ENCODE assay signal across 25 cellular contexts in the genomic region with DNA sequence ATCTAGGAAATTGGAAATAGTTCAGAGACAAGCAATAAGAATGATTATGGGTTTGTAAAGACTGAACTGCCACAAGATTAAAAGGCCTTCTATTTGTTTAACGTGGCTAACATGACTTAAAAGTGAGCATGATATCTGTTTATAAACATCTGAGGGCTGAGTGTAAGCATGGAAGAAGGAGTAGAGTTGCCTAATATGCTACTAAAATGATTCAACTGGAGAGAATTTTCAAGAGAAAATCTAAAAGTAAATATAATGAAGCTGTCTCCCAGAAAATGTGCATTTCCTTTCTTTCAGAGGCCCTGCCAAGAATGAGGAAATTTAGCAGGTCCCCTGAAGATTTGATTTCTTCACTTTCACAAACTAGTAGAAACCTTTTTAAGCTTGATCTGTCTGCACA. TPM values are rescaled to one million over a fixed set of nuclear protein-coding genes. Genes with fewer than 3 reads are reported as not detected.
A peak's percentile ranks its signal among the peaks of the same experiment; 100 is the strongest.
DNase-seq lines count a peak whose midpoint lies in the region; ATAC-seq and TF ChIP-seq lines count a peak whose summit lies in the region.
"Had no signal": no experiment of that assay in that cellular context is flagged by ENCODE, and none has a peak within 500 bp of the region (broad histone marks: within the 10 kb centered on the region; RNA-seq: fewer than 3 reads in every experiment).

No MANE protein-coding gene starts in this region.

- peak overlapping the region; percentile 28 for H3K9ac ChIP-seq in SK-N-MC (ENCODE audit: insufficient read length)

- POLR2A ChIA-PET in CD8-positive, alpha-beta T cell (lab: Charles Lee): no interaction called here

- no peak overlapping the region for H3K27ac Mint-ChIP-seq in CD8-positive, alpha-beta T cell
- H3K27ac Mint-ChIP-seq: activated CD4-positive, alpha-beta T cell treated with anti-CD3 and anti-CD28 coated beads, Interleukin-2, amount 10 ng/mL, durations not matched to agents 24 days and 14 days; activated naive CD4-positive, alpha-beta T cell treated with anti-CD3 and anti-CD28 coated beads, Interleukin-2, amount 10 ng/mL, durations not matched to agents 7 days and 5 days; CD4-positive, CD25-positive, alpha-beta regulatory T cell; HFFc6; natural killer cell treated with Interleukin-12 subunit alpha and Interleukin-12 subunit beta and Interleukin-15 and Interleukin-18, amount 100 ng/mL, for 72 hours; stimulated activated naive CD8-positive, alpha-beta T cell treated with anti-CD3 and anti-CD28 coated beads, Interleukin-15, Interleukin-2, amounts not matched to agents 100 ng/mL and 50 ng/mL, for 24 hours had no signal

- peaks cover 3% of the 10 kb centered on the region for H3K4me1 Mint-ChIP-seq in CD8-positive, alpha-beta T cell (ENCODE audit: low read depth)
- H3K4me1 Mint-ChIP-seq: activated CD4-positive, alpha-beta T cell treated with anti-CD3 and anti-CD28 coated beads, Interleukin-2, amount 10 ng/mL, durations not matched to agents 24 days and 14 days; activated naive CD4-positive, alpha-beta T cell treated with anti-CD3 and anti-CD28 coated beads, Interleukin-2, amount 10 ng/mL, durations not matched to agents 7 days and 5 days; CD4-positive, CD25-positive, alpha-beta regulatory T cell had no signal

- peaks cover 4% of the 10 kb centered on the region for H3K27me3 ChIP-seq in CD8-positive, alpha-beta T cell (ENCODE audit: insufficient read depth, low read length)

- no peaks in the 10 kb centered on the region for H3K4me1 ChIP-seq in CD8-positive, alpha-beta T cell (ENCODE audit: insufficient read depth, low read length)

- no peaks in the 10 kb centered on the region for H3K9me3 ChIP-seq in SK-N-MC (ENCODE audit: low read depth, low read length)
- no peaks in the 10 kb centered on the region for H3K9me3 ChIP-seq in CD8-positive, alpha-beta T cell (ENCODE audit: low read length)
- H3K9me3 ChIP-seq: Peyer's patch, SJSA1, thyroid gland had no signal

- intact Hi-C loops in CD8-positive, alpha-beta T cell (cut with DNase I, micrococcal nuclease): no loop called here

- ATAC-seq in omental fat pad (ENCODE audit: low FRiP score) (peak; percentile 39), HG03378 (IDR thresholded peaks at IDR 0.05; ENCODE audit: unreplicated experiment) (no peak)
- no peak for ATAC-seq in CD8-positive, alpha-beta T cell
- ATAC-seq: K562; natural killer cell treated with Interleukin-12 subunit alpha and Interleukin-12 subunit beta and Interleukin-15 and Interleukin-18, amount 100 ng/mL, for 72 hours had no signal

- H3K36me3 ChIP-seq in SK-N-MC (ENCODE audit: insufficient read depth, low read length): no peaks in the 10 kb centered on the region
- H3K36me3 ChIP-seq in CD8-positive, alpha-beta T cell (ENCODE audit: insufficient read depth, low read length): no peaks in the 10 kb centered on the region
- H3K36me3 ChIP-seq: Peyer's patch, SJSA1, thyroid gland had no signal

- no peak for TF ChIP-seq CTCF in omental fat pad (IDR thresholded peaks at IDR 0.05)
- no peak for TF ChIP-seq CTCF in CD8-positive, alpha-beta T cell (IDR thresholded peaks at IDR 0.05)

- H3K9me3 Mint-ChIP-seq in CD8-positive, alpha-beta T cell: peaks cover 5% of the 10 kb centered on the region
- H3K9me3 Mint-ChIP-seq: activated CD4-positive, alpha-beta T cell treated with anti-CD3 and anti-CD28 coated beads, Interleukin-2, amount 10 ng/mL, durations not matched to agents 24 days and 14 days; activated naive CD4-positive, alpha-beta T cell treated with anti-CD3 and anti-CD28 coated beads, Interleukin-2, amount 10 ng/mL, durations not matched to agents 7 days and 5 days; stimulated activated naive CD8-positive, alpha-beta T cell treated with anti-CD3 and anti-CD28 coated beads, Interleukin-15, Interleukin-2, amounts not matched to agents 100 ng/mL and 50 ng/mL, for 24 hours had no signal

- no peak overlapping the region for H3K4me3 Mint-ChIP-seq in CD8-positive, alpha-beta T cell
- H3K4me3 Mint-ChIP-seq: activated CD4-positive, alpha-beta T cell treated with anti-CD3 and anti-CD28 coated beads, Interleukin-2, amount 10 ng/mL, durations not matched to agents 24 days and 14 days; activated naive CD4-positive, alpha-beta T cell treated with anti-CD3 and anti-CD28 coated beads, Interleukin-2, amount 10 ng/mL, durations not matched to agents 7 days and 5 days; CD4-positive, CD25-positive, alpha-beta regulatory T cell; HFFc6; natural killer cell treated with Interleukin-12 subunit alpha and Interleukin-12 subunit beta and Interleukin-15 and Interleukin-18, amount 100 ng/mL, for 72 hours; stimulated activated naive CD8-positive, alpha-beta T cell treated with anti-CD3 and anti-CD28 coated beads, Interleukin-15, Interleukin-2, amounts not matched to agents 100 ng/mL and 50 ng/mL, for 24 hours had no signal

- H3K36me3 Mint-ChIP-seq in CD8-positive, alpha-beta T cell: no peaks in the 10 kb centered on the region
- H3K36me3 Mint-ChIP-seq: activated naive CD4-positive, alpha-beta T cell treated with anti-CD3 and anti-CD28 coated beads, Interleukin-2, amount 10 ng/mL, durations not matched to agents 7 days and 5 days; CD4-positive, CD25-positive, alpha-beta regulatory T cell; natural killer cell treated with Interleukin-12 subunit alpha and Interleukin-12 subunit beta and Interleukin-15 and Interleukin-18, amount 100 ng/mL, for 72 hours had no signal

- H3K4me3 ChIP-seq in SK-N-MC: no peak overlapping the region
- H3K4me3 ChIP-seq in CD8-positive, alpha-beta T cell (ENCODE audit: low read depth, low read length): no peak overlapping the region
- H3K4me3 ChIP-seq: K562, Peyer's patch, SJSA1, thyroid gland had no signal

- peaks cover 25% of the 10 kb centered on the region for H3K27me3 Mint-ChIP-seq in CD8-positive, alpha-beta T cell (ENCODE audit: low read depth)

- DNase-seq in ELR (ENCODE audit: low read depth) (peak; percentile 53), SK-N-MC (ENCODE audit: low read depth, low spot score) (no peak), fibroblast of gingiva (ENCODE audit: low read depth) (peak; percentile 92), omental fat pad (ENCODE audit: low spot score) (no peak), UCSD-AML1 (lab: John Stamatoyannopoulos, UW; ENCODE audit: unreplicated experiment) (no peak), kidney tubule cell (ENCODE audit: low spot score) (no peak)
- no peak for DNase-seq in CD8-positive, alpha-beta T cell
- DNase-seq: activated CD4-positive, alpha-beta T cell treated with anti-CD3 and anti-CD28 coated beads, Interleukin-2, amount 10 ng/mL, durations not matched to agents 24 days and 14 days; activated naive CD4-positive, alpha-beta T cell treated with anti-CD3 and anti-CD28 coated beads, Interleukin-2, amount 10 ng/mL, durations not matched to agents 7 days and 5 days; caudate nucleus; CD4-positive, CD25-positive, alpha-beta regulatory T cell; HFFc6; islet precursor cell; NCI-H1436 treated with DMSO at 0.1 percent for 48 hours; NCI-H524 treated with DMSO at 0.1 percent for 48 hours; Peyer's patch; stimulated activated CD4-positive, alpha-beta T cell treated with anti-CD3 and anti-CD28 coated beads, Interleukin-15, amount 100 ng/mL, for 24 hours; thyroid gland had no signal

- CTCF ChIA-PET in CD8-positive, alpha-beta T cell (lab: Charles Lee): no interaction called here

- peak overlapping the region; percentile 70; the same call in 1 of the 2 replicates for H3K27ac ChIP-seq in SK-N-MC
- H3K27ac ChIP-seq in CD8-positive, alpha-beta T cell (ENCODE audit: low read depth, low read length): no peak overlapping the region
- H3K27ac ChIP-seq: Peyer's patch, SJSA1, thyroid gland had no signal

RNA-seq across cellular contexts. Expression of gene EYA4, which starts 4.3 kb away (rescaled TPM):
- 1 to 10 TPM; 1.1 to 4.2 (median 2.0) TPM for total RNA-seq in omental fat pad
- total RNA-seq in CD8-positive, alpha-beta T cell: not detected
- total RNA-seq: activated CD4-positive, alpha-beta T cell treated with anti-CD3 and anti-CD28 coated beads, Interleukin-2, amount 10 ng/mL, durations not matched to agents 24 days and 14 days; CD4-positive, CD25-positive, alpha-beta regulatory T cell; endothelial cell of umbilical vein; HFFc6; natural killer cell treated with Interleukin-12 subunit alpha and Interleukin-12 subunit beta and Interleukin-15 and Interleukin-18, amount 100 ng/mL, for 72 hours; T-helper 1 cell treated with Interleukin-12 subunit alpha and Interleukin-12 subunit beta and Interleukin-4 antibody, amounts not matched to agents 30 ng/mL and 1 ng/mL, for 36 hours had no signal

Comparison
In these comparisons a context has a peak if more than half of its experiments do, and no peak if none do; other contexts are left out.
1. DNase-seq: peak in ELR (single experiment) and fibroblast of gingiva (single experiment); none in SK-N-MC (single experiment), omental fat pad (single experiment), CD8-positive, alpha-beta T cell (0 of 7), UCSD-AML1 (single experiment) and kidney tubule cell (single experiment).